In the genomic region with DNA sequence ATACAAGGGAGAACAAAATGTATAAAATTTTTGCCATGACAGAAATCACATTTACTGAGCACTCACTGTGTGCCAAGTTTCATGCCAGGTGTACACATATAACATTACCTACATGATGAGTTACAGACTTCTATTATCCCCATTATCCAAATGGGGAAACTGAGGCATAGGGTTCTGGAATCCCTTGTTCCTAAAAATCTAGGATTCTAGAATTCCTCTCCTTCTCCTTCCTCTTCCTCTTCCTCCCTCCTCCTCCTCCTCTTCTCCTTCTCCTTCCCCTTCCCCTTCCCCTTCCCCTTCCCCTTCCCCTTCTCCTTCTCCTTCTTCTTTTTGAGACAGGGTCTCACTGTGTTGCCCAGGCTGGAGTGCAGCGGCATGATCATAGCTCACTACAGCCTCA, we compare ENCODE assay signal across 18 cellular contexts. TPM values are rescaled to one million over a fixed set of nuclear protein-coding genes. Genes with fewer than 3 reads are reported as not detected.
DNase-seq lines count a peak whose midpoint lies in the region; ATAC-seq, FAIRE-seq and TF ChIP-seq lines count a peak whose summit lies in the region.
"Had no signal": no experiment of that assay in that cellular context is flagged by ENCODE, and none has a peak within 500 bp of the region (broad histone marks: within the 10 kb centered on the region; RNA-seq: fewer than 3 reads in every experiment).

No MANE protein-coding gene starts in this region.

- H3K36me3 Mint-ChIP-seq in stimulated activated effector memory CD8-positive, alpha-beta T cell treated with anti-CD3 and anti-CD28 coated beads, Interleukin-12 subunit alpha, Interleukin-12 subunit beta, amount 100 ng/mL, for 72 hours, result peaks cover 6% of the 10 kb centered on the region
- H3K36me3 Mint-ChIP-seq: CD4-positive, CD25-positive, alpha-beta regulatory T cell; IgD-negative memory B cell had no signal

- ATAC-seq in HepG2, result no peak
- ATAC-seq in right lobe of liver, result no peak
- ATAC-seq in stimulated activated effector memory CD8-positive, alpha-beta T cell treated with anti-CD3 and anti-CD28 coated beads, Interleukin-12 subunit alpha, Interleukin-12 subunit beta, amount 100 ng/mL, for 72 hours, result no peak
- no peak for ATAC-seq in SK-N-SH treated with all-trans-retinoic acid at 6 μM for 48 hours
- ATAC-seq: GM23338 had no signal

- H3K79me2 ChIP-seq in HepG2 (ENCODE audit: insufficient read depth, low read length), result no peaks in the 10 kb centered on the region

- no peak for TF ChIP-seq POLR2A in HepG2 (IDR thresholded peaks at IDR 0.05; ENCODE audit: insufficient read depth in 1 of 2, low read depth in 2 of 2, low read length in 2 of 2)
- no peak for TF ChIP-seq POLR2A in right lobe of liver (IDR thresholded peaks at IDR 0.05)

- H3K36me3 ChIP-seq in HepG2 (replicated peaks in 1 of 2; ENCODE audit: control insufficient read depth in 1 of 2, insufficient read depth in 2 of 2, low read length in 2 of 2) (no peaks in the 10 kb centered on the region), right lobe of liver (no peaks in the 10 kb centered on the region), colonic mucosa (no peaks in the 10 kb centered on the region)
- H3K36me3 ChIP-seq: BLaER1 treated with 17β-estradiol and CSF1 and Interleukin-3, amounts not matched to agents 10 nM and 100 nM had no signal

- no peak for FAIRE-seq in HepG2 (lab: Jason Lieb, UNC)
- FAIRE-seq: G401.6, GM12891 had no signal

- H3K27ac ChIP-seq in HepG2 (ENCODE audit: extremely low read length, insufficient read depth, low read length) (no peak overlapping the region), right lobe of liver (no peak overlapping the region), colonic mucosa (peak overlapping the region; percentile 8)
- H3K27ac ChIP-seq: BLaER1 treated with 17β-estradiol and CSF1 and Interleukin-3, amounts not matched to agents 10 nM and 100 nM had no signal

- H3K9ac ChIP-seq in HepG2 (ENCODE audit: insufficient read depth, low read depth, low read length) (no peak overlapping the region), colonic mucosa (ENCODE audit: low read depth in 2 of 2, low read length in 2 of 2) (peak overlapping the region in 1 of 2 donors; percentile 0)
- H3K9ac ChIP-seq: BLaER1 treated with 17β-estradiol and CSF1 and Interleukin-3, amounts not matched to agents 10 nM and 100 nM had no signal

- no TSS peak for BruUV-seq in HepG2 (replicated peaks; lab: Mats Ljungman, UMichigan)

- no peak overlapping the region for H3K4me2 ChIP-seq in HepG2 (ENCODE audit: low read depth, low read length)
- H3K4me2 ChIP-seq: GM23338 had no signal

- DNase-seq in HepG2 (ENCODE audit: low spot score) (no peak), right lobe of liver (no peak), colonic mucosa (no peak), DMS79 treated with DMSO at 0.1 percent for 48 hours (lab: John Stamatoyannopoulos, UW) (no peak), DMS53 treated with DMSO at 0.1 percent for 48 hours (lab: John Stamatoyannopoulos, UW; ENCODE audit: unreplicated experiment) (no peak)
- no peak for DNase-seq in stimulated activated effector memory CD8-positive, alpha-beta T cell treated with anti-CD3 and anti-CD28 coated beads, Interleukin-12 subunit alpha, Interleukin-12 subunit beta, amount 100 ng/mL, for 72 hours (ENCODE audit: low spot score in 2 of 2)
- DNase-seq: AML-193; CD4-positive, CD25-positive, alpha-beta regulatory T cell; DMS 273 treated with DMSO at 0.1 percent for 48 hours; DMS79; H7 had no signal

- in situ Hi-C loops in HepG2 (cut with HindIII; ENCODE audit: extremely low pct_ligation_motif_present, low pct_unique_long_range_greater_than_20kb), result no loop called here

- H3K4me1 ChIP-seq in HepG2 (ENCODE audit: insufficient read depth, low read length) (peaks cover 56% of the 10 kb centered on the region), right lobe of liver (peaks cover 0 to 34% (median 16%) of the 10 kb centered on the region in 4 donors), colonic mucosa (no peaks in the 10 kb centered on the region)

- H3K4me3 ChIP-seq in HepG2 (replicated peaks in 1 of 3; ENCODE audit: insufficient read depth in 1 of 3, low read depth in 2 of 3, low read length in 3 of 3) (no peak overlapping the region), right lobe of liver (no peak overlapping the region), colonic mucosa (no peak overlapping the region)
- H3K4me3 ChIP-seq: BLaER1 treated with 17β-estradiol and CSF1 and Interleukin-3, amounts not matched to agents 10 nM and 100 nM; GM23338 had no signal

- H3K9me3 Mint-ChIP-seq in stimulated activated effector memory CD8-positive, alpha-beta T cell treated with anti-CD3 and anti-CD28 coated beads, Interleukin-12 subunit alpha, Interleukin-12 subunit beta, amount 100 ng/mL, for 72 hours, result no peaks in the 10 kb centered on the region
- H3K9me3 Mint-ChIP-seq: CD4-positive, CD25-positive, alpha-beta regulatory T cell; GM23338; IgD-negative memory B cell had no signal

- H3K4me1 Mint-ChIP-seq in stimulated activated effector memory CD8-positive, alpha-beta T cell treated with anti-CD3 and anti-CD28 coated beads, Interleukin-12 subunit alpha, Interleukin-12 subunit beta, amount 100 ng/mL, for 72 hours, result peaks cover 26% of the 10 kb centered on the region

- intact Hi-C loops in HepG2 (cut with micrococcal nuclease; ENCODE audit: unreplicated experiment), result no loop called here
- intact Hi-C loops in right lobe of liver (cut with DNase I), result no loop called here
- intact Hi-C loops in colonic mucosa (cut with DNase I), result no loop called here

- POLR2A ChIA-PET in HepG2 (lab: Yijun Ruan, JAX), result no interaction called here

- no peaks in the 10 kb centered on the region for H3K9me3 ChIP-seq in HepG2 (ENCODE audit: low read length)
- H3K9me3 ChIP-seq in right lobe of liver, result no peaks in the 10 kb centered on the region
- no peaks in the 10 kb centered on the region for H3K9me3 ChIP-seq in colonic mucosa
- H3K9me3 ChIP-seq: BLaER1 treated with 17β-estradiol and CSF1 and Interleukin-3, amounts not matched to agents 10 nM and 100 nM had no signal

- no peaks in the 10 kb centered on the region for H4K20me1 ChIP-seq in HepG2 (ENCODE audit: insufficient read depth, low read length)
- H4K20me1 ChIP-seq: BLaER1 treated with 17β-estradiol and CSF1 and Interleukin-3, amounts not matched to agents 10 nM and 100 nM had no signal

- no peak for TF ChIP-seq RAD21 in HepG2 (CRISPR knock-in tag; IDR thresholded peaks at IDR 0.05)

- no peak for TF ChIP-seq CTCF in HepG2 (CRISPR knock-in tag; IDR thresholded peaks at IDR 0.05)
- no peak for TF ChIP-seq CTCF in right lobe of liver (IDR thresholded peaks at IDR 0.05)
- no peak for TF ChIP-seq CTCF in colonic mucosa (IDR thresholded peaks at IDR 0.05)

- TF ChIP-seq EP300 in HepG2 (IDR thresholded peaks at IDR 0.05; ENCODE audit: low read depth in 2 of 2, low read length in 2 of 2), result no peak
- no peak for TF ChIP-seq EP300 in HepG2 (CRISPR knock-in tag; IDR thresholded peaks at IDR 0.05; ENCODE audit: borderline replicate concordance)

- H3K27ac Mint-ChIP-seq in stimulated activated effector memory CD8-positive, alpha-beta T cell treated with anti-CD3 and anti-CD28 coated beads, Interleukin-12 subunit alpha, Interleukin-12 subunit beta, amount 100 ng/mL, for 72 hours, result peak overlapping the region; percentile 40
- H3K27ac Mint-ChIP-seq: GM23338, IgD-negative memory B cell had no signal

- CTCF ChIA-PET in HepG2 (lab: Yijun Ruan, JAX; ENCODE audit: low intra/inter-chr PET ratio, low total read pairs), result no interaction called here

- no peak overlapping the region for H3K4me3 Mint-ChIP-seq in stimulated activated effector memory CD8-positive, alpha-beta T cell treated with anti-CD3 and anti-CD28 coated beads, Interleukin-12 subunit alpha, Interleukin-12 subunit beta, amount 100 ng/mL, for 72 hours
- H3K4me3 Mint-ChIP-seq: CD4-positive, CD25-positive, alpha-beta regulatory T cell; GM23338 had no signal

- WGBS in HepG2 (ENCODE audit: low lambda C conversion rate), result 0% methylated on average over 1 of the region's 1 CpG
- 40% methylated on average over 1 of the region's 1 CpG for WGBS in right lobe of liver (ENCODE audit: insufficient coverage, low coverage, low lambda C conversion rate, missing lambda C conversion rate)

- H3K27me3 ChIP-seq in HepG2 (ENCODE audit: control insufficient read depth in 1 of 2, insufficient read depth in 2 of 2, low read length in 2 of 2), result no peaks in the 10 kb centered on the region
- H3K27me3 ChIP-seq in right lobe of liver, result no peaks in the 10 kb centered on the region
- no peaks in the 10 kb centered on the region for H3K27me3 ChIP-seq in colonic mucosa
- H3K27me3 ChIP-seq: BLaER1 treated with 17β-estradiol and CSF1 and Interleukin-3, amounts not matched to agents 10 nM and 100 nM had no signal

- H2AFZ ChIP-seq in HepG2 (ENCODE audit: low read length), result no peak overlapping the region
- H2AFZ ChIP-seq: GM23338 had no signal

RNA-seq across cellular contexts. Expression of a gene that starts 14.2 kb away (rescaled TPM):
- total RNA-seq in HepG2 (2016; rRNA removed; fragmentation: Illumina TruSeq; extraction: Trizol), result 2.0 and 4.0 TPM in 2 replicates
- total RNA-seq in HepG2 (2016; cell fraction: cytosol; rRNA removed; fragmentation: Illumina TruSeq; extraction: Trizol; ENCODE audit: low read depth), result 4.5 and 8.9 TPM in 2 replicates
- total RNA-seq in HepG2 (2016; cell fraction: insoluble cytoplasmic fraction; rRNA removed; fragmentation: Illumina TruSeq; extraction: Trizol), result 1.9 and 4.2 TPM in 2 replicates
- total RNA-seq in HepG2 (2016; cell fraction: membrane; rRNA removed; fragmentation: Illumina TruSeq; extraction: Trizol), result 8.2 and 10.1 TPM in 2 replicates
- 3.1 and 4.6 TPM in 2 replicates for total RNA-seq in HepG2 (2016; cell fraction: nucleus; rRNA removed; fragmentation: Illumina TruSeq; extraction: Trizol)
- 2.3 and 2.6 TPM in 2 replicates for polyA plus RNA-seq in HepG2 (2011; rRNA removed)
- 1.8 and 3.4 TPM in 2 replicates for polyA plus RNA-seq in HepG2 (2011; cell fraction: cytosol; rRNA removed)
- 23.1 and 29.5 TPM in 2 replicates for polyA plus RNA-seq in HepG2 (2011; cell fraction: nucleus; rRNA removed)
- polyA plus RNA-seq in HepG2 (2012), result 6.8 and 9.9 TPM in 2 replicates
- 13.0 TPM in 2 replicates for polyA plus RNA-seq in HepG2 (2016; cell fraction: cytosol; fragmentation: Illumina TruSeq; extraction: Trizol; ENCODE audit: low read depth)
- polyA plus RNA-seq in HepG2 (2016; cell fraction: insoluble cytoplasmic fraction; fragmentation: Illumina TruSeq; extraction: Trizol; ENCODE audit: low read depth), result 8.2 and 12.0 TPM in 2 replicates
- polyA plus RNA-seq in HepG2 (2016; cell fraction: membrane; fragmentation: Illumina TruSeq; extraction: Trizol; ENCODE audit: low read depth), result 18.9 and 20.6 TPM in 2 replicates
- polyA plus RNA-seq in HepG2 (2016; cell fraction: nucleus; fragmentation: Illumina TruSeq; extraction: Trizol; ENCODE audit: insufficient read depth, low read depth), result 17.9 and 18.7 TPM in 2 replicates
- 5.3 and 5.6 TPM in 2 replicates for polyA minus RNA-seq in HepG2 (2011; rRNA and poly(A)+ RNA removed; ENCODE audit: low replicate concordance)
- polyA minus RNA-seq in HepG2 (2011; cell fraction: cytosol; rRNA and poly(A)+ RNA removed), result 4.7 and 5.7 TPM in 2 replicates
- polyA minus RNA-seq in HepG2 (2011; cell fraction: nucleus; rRNA and poly(A)+ RNA removed), result 3.2 and 4.1 TPM in 2 replicates
- 10 to 100 TPM; 24.1 to 95.6 (median 31.3) TPM for total RNA-seq in right lobe of liver
- 10 to 100 TPM; 76.4 to 99.5 TPM for total RNA-seq in colonic mucosa

RNA-seq across cellular contexts. Expression of a gene that starts 35.4 kb away (rescaled TPM):
- not detected in 2 replicates for total RNA-seq in HepG2 (2016; rRNA removed; fragmentation: Illumina TruSeq; extraction: Trizol)
- total RNA-seq in HepG2 (2016; cell fraction: cytosol; rRNA removed; fragmentation: Illumina TruSeq; extraction: Trizol; ENCODE audit: low read depth), result not detected in 2 replicates
- not detected in 2 replicates for total RNA-seq in HepG2 (2016; cell fraction: insoluble cytoplasmic fraction; rRNA removed; fragmentation: Illumina TruSeq; extraction: Trizol)
- total RNA-seq in HepG2 (2016; cell fraction: membrane; rRNA removed; fragmentation: Illumina TruSeq; extraction: Trizol), result not detected in 2 replicates
- total RNA-seq in HepG2 (2016; cell fraction: nucleus; rRNA removed; fragmentation: Illumina TruSeq; extraction: Trizol), result not detected in 2 replicates
- not detected in 2 replicates for polyA plus RNA-seq in HepG2 (2011; rRNA removed)
- polyA plus RNA-seq in HepG2 (2011; cell fraction: cytosol; rRNA removed), result not detected in 2 replicates
- polyA plus RNA-seq in HepG2 (2011; cell fraction: nucleus; rRNA removed), result not detected in 2 replicates
- polyA plus RNA-seq in HepG2 (2012), result not detected in 2 replicates
- polyA plus RNA-seq in HepG2 (2016; cell fraction: cytosol; fragmentation: Illumina TruSeq; extraction: Trizol; ENCODE audit: low read depth), result not detected in 2 replicates
- not detected in 2 replicates for polyA plus RNA-seq in HepG2 (2016; cell fraction: insoluble cytoplasmic fraction; fragmentation: Illumina TruSeq; extraction: Trizol; ENCODE audit: low read depth)
- polyA plus RNA-seq in HepG2 (2016; cell fraction: membrane; fragmentation: Illumina TruSeq; extraction: Trizol; ENCODE audit: low read depth), result not detected in 2 replicates
- polyA plus RNA-seq in HepG2 (2016; cell fraction: nucleus; fragmentation: Illumina TruSeq; extraction: Trizol; ENCODE audit: insufficient read depth, low read depth), result not detected in 2 replicates
- polyA minus RNA-seq in HepG2 (2011; rRNA and poly(A)+ RNA removed; ENCODE audit: low replicate concordance), result not detected in 2 replicates
- polyA minus RNA-seq in HepG2 (2011; cell fraction: cytosol; rRNA and poly(A)+ RNA removed), result not detected in 2 replicates
- polyA minus RNA-seq in HepG2 (2011; cell fraction: nucleus; rRNA and poly(A)+ RNA removed), result not detected in 2 replicates
- total RNA-seq in right lobe of liver, result not detected
- total RNA-seq in colonic mucosa, result under 1 TPM in 1 of 2 donors, not detected in 1; 0.52 TPM
- total RNA-seq: CD4-positive, CD25-positive, alpha-beta regulatory T cell; GM23338; H7; HT-29 had no signal
- polyA plus RNA-seq: CD4-positive, CD25-positive, alpha-beta regulatory T cell; GM23338; IgD-negative memory B cell had no signal

RNA-seq across cellular contexts. Expression of a gene that starts 43.3 kb away (rescaled TPM):
- 1.1 and 1.8 TPM in 2 replicates for total RNA-seq in HepG2 (2016; rRNA removed; fragmentation: Illumina TruSeq; extraction: Trizol)
- total RNA-seq in HepG2 (2016; cell fraction: cytosol; rRNA removed; fragmentation: Illumina TruSeq; extraction: Trizol; ENCODE audit: low read depth), result 0.81 and 0.97 TPM in 2 replicates
- 0.91 and 1.8 TPM in 2 replicates for total RNA-seq in HepG2 (2016; cell fraction: insoluble cytoplasmic fraction; rRNA removed; fragmentation: Illumina TruSeq; extraction: Trizol)
- total RNA-seq in HepG2 (2016; cell fraction: membrane; rRNA removed; fragmentation: Illumina TruSeq; extraction: Trizol), result 1.1 and 1.2 TPM in 2 replicates
- 1.6 and 2.7 TPM in 2 replicates for total RNA-seq in HepG2 (2016; cell fraction: nucleus; rRNA removed; fragmentation: Illumina TruSeq; extraction: Trizol)
- 2.6 and 4.3 TPM in 2 replicates for polyA plus RNA-seq in HepG2 (2011; rRNA removed)
- 1.4 and 2.1 TPM in 2 replicates for polyA plus RNA-seq in HepG2 (2011; cell fraction: cytosol; rRNA removed)
- polyA plus RNA-seq in HepG2 (2011; cell fraction: nucleus; rRNA removed), result 13.9 and 14.3 TPM in 2 replicates
- 1.8 and 2.3 TPM in 2 replicates for polyA plus RNA-seq in HepG2 (2012)
- polyA plus RNA-seq in HepG2 (2016; cell fraction: cytosol; fragmentation: Illumina TruSeq; extraction: Trizol; ENCODE audit: low read depth), result 0.87 and 0.89 TPM in 2 replicates
- 1.1 and 1.9 TPM in 2 replicates for polyA plus RNA-seq in HepG2 (2016; cell fraction: insoluble cytoplasmic fraction; fragmentation: Illumina TruSeq; extraction: Trizol; ENCODE audit: low read depth)
- polyA plus RNA-seq in HepG2 (2016; cell fraction: membrane; fragmentation: Illumina TruSeq; extraction: Trizol; ENCODE audit: low read depth), result 0.50 and 0.61 TPM in 2 replicates
- polyA plus RNA-seq in HepG2 (2016; cell fraction: nucleus; fragmentation: Illumina TruSeq; extraction: Trizol; ENCODE audit: insufficient read depth, low read depth), result 4.5 and 5.6 TPM in 2 replicates
- 0.33 and 11.2 TPM in 2 replicates for polyA minus RNA-seq in HepG2 (2011; rRNA and poly(A)+ RNA removed; ENCODE audit: low replicate concordance)
- 1.4 and 2.2 TPM in 2 replicates for polyA minus RNA-seq in HepG2 (2011; cell fraction: cytosol; rRNA and poly(A)+ RNA removed)
- 3.9 and 5.8 TPM in 2 replicates for polyA minus RNA-seq in HepG2 (2011; cell fraction: nucleus; rRNA and poly(A)+ RNA removed)
- total RNA-seq in right lobe of liver, result 10 to 100 TPM in 5 of 6 experiments, 1 to 10 TPM in 1; 9.8 to 19.4 (median 15.6) TPM
- total RNA-seq in colonic mucosa, result 10 to 100 TPM; 65.6 to 78.0 TPM
- total RNA-seq: CD4-positive, CD25-positive, alpha-beta regulatory T cell had no signal
- polyA plus RNA-seq: CD4-positive, CD25-positive, alpha-beta regulatory T cell; IgD-negative memory B cell had no signal
